18 cellular contexts compared by ENCODE assay signal in the genomic region with DNA sequence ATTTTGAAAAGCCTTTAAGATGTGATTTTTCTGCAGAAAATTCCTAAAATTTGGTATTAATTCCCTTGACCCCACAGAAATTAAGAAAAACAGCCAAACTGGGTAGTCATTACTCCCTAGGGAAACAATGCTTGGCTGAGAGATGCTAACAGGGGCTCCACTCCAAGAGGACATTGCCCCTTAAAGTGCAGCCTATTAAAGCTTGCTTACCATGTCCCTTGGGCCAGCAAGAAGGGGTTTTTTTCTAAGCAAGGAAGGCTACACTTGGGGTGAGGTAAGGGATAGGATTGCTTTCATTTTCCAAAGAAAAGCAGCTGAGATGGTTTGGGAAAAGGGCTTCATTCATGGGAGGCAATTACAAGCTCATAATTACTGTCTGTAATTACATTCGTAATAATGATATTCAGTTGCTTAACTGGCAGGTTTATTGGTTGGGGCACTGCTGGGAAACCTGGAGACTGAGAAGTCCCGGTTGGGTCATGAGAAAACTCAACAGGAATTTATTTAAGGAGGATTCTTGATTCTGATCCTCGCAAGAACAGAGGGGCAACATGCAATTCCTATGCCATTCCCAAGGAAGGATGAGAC.
"Had no signal": no experiment of that assay in that cellular context is flagged by ENCODE, and none has a peak within 500 bp of the region (broad histone marks: within the 10 kb centered on the region; RNA-seq: fewer than 3 reads in every experiment).

No MANE protein-coding gene starts in this region.

- ATAC-seq: activated CD4-positive, alpha-beta T cell treated with anti-CD3 and anti-CD28 coated beads for 36 hours; activated naive CD4-positive, alpha-beta T cell treated with anti-CD3 and anti-CD28 coated beads, Interleukin-2, amount 50 U/mL, for 72 hours; gastroesophageal sphincter; heart right ventricle; right lobe of liver; stimulated activated effector memory CD8-positive, alpha-beta T cell treated with anti-CD3 and anti-CD28 coated beads, Interleukin-12 subunit alpha, Interleukin-12 subunit beta, amount 100 ng/mL, for 72 hours; WTC11 had no signal

- H3K27ac ChIP-seq: adrenal gland, gastroesophageal sphincter, heart right ventricle, left ventricle myocardium inferior, right lobe of liver, stomach, upper lobe of left lung had no signal

- H3K27me3 ChIP-seq: adrenal gland, gastroesophageal sphincter, heart right ventricle, right lobe of liver, stomach, upper lobe of left lung had no signal

- H3K36me3 ChIP-seq: adrenal gland, gastroesophageal sphincter, heart right ventricle, left ventricle myocardium inferior, right lobe of liver, stomach, upper lobe of left lung had no signal

- H3K4me3 ChIP-seq: adrenal gland, gastroesophageal sphincter, heart right ventricle, left ventricle myocardium inferior, right lobe of liver, stomach, upper lobe of left lung had no signal

- DNase-seq: activated CD4-positive, alpha-beta T cell treated with anti-CD3 and anti-CD28 coated beads for 36 hours; activated CD4-positive, alpha-beta T cell treated with anti-CD3 and anti-CD28 coated beads, Interleukin-2, amount 50 U/mL, for 48 hours; activated gamma-delta T cell treated with Interleukin-2 at 50 U/mL for 16 hours; adrenal gland; cerebellar nuclear complex; effector CD4-positive, alpha-beta T cell; heart right ventricle; kidney glomerular epithelial cell; left ventricle myocardium inferior; mammary epithelial cell; right lobe of liver; stimulated activated CD4-positive, alpha-beta T cell treated with anti-CD3 and anti-CD28 coated beads, Interleukin-4, amount 100 ng/mL, for 24 hours; stomach; upper lobe of left lung had no signal

- H3K4me1 ChIP-seq: adrenal gland, right lobe of liver, upper lobe of left lung had no signal

- H3K9me3 ChIP-seq: adrenal gland, gastroesophageal sphincter, heart right ventricle, left ventricle myocardium inferior, right lobe of liver, stomach, upper lobe of left lung had no signal
